Comparison of ENCODE assay signal across 8 cellular contexts in genomic region chr7:2519119-2519930, GRCh38. TPM values are rescaled to one million over a fixed set of nuclear protein-coding genes. Genes with fewer than 3 reads are reported as not detected.
DNase-seq lines count a peak whose midpoint lies in the region; ATAC-seq, FAIRE-seq and TF ChIP-seq lines count a peak whose summit lies in the region.

A gene with protein sequence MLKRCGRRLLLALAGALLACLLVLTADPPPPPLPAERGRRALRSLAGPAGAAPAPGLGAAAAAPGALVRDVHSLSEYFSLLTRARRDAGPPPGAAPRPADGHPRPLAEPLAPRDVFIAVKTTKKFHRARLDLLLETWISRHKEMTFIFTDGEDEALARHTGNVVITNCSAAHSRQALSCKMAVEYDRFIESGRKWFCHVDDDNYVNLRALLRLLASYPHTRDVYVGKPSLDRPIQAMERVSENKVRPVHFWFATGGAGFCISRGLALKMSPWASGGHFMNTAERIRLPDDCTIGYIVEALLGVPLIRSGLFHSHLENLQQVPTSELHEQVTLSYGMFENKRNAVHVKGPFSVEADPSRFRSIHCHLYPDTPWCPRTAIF (plus strand): TSS chr7:2519774. CDS start chr7:2519862, 88 bp downstream.

- H4K20me1 ChIP-seq in keratinocyte (ENCODE audit: control insufficient read depth, extremely low read depth, insufficient read depth, low read length): peaks cover 3% of the 10 kb centered on the region

- no peaks in the 10 kb centered on the region for H3K36me3 ChIP-seq in keratinocyte (ENCODE audit: control insufficient read depth in 2 of 2, extremely low read depth in 1 of 2, insufficient read depth in 2 of 2, low read length in 2 of 2)

- H3K79me2 ChIP-seq in keratinocyte (ENCODE audit: control insufficient read depth, insufficient read depth, low read length): peaks cover 20% of the 10 kb centered on the region

- TF ChIP-seq CTCF in AG04450 (IDR thresholded peaks at IDR 0.05; ENCODE audit: low read depth, low read length): no peak
- no peak for TF ChIP-seq CTCF in keratinocyte (optimal IDR thresholded peaks at IDR 0.05 in 1 of 3, IDR thresholded peaks at IDR 0.05 in 1 of 3, conservative IDR thresholded peaks at IDR 0.05 in 1 of 3; ENCODE audit: extremely low read depth in 1 of 3, insufficient read depth in 2 of 3, low read length in 3 of 3)

- H3K4me3 ChIP-seq in AG04450 (ENCODE audit: low read depth, low read length) (peak within 1 kb of the TSS; percentile 58), keratinocyte (ENCODE audit: control insufficient read depth in 2 of 3, extremely low read depth in 1 of 3, insufficient read depth in 2 of 3, low read depth in 1 of 3, low read length in 3 of 3) (peak within 1 kb of the TSS; percentile 56 to 74 (median 63))

- peak within 1 kb of the TSS; percentile 79 for H3K9ac ChIP-seq in keratinocyte (ENCODE audit: control insufficient read depth, extremely low read depth, insufficient read depth, low read length)

- CTCF ChIA-PET in AG04450 (lab: Charles Lee): no interaction called here

- DNase-seq in AG04450 (ENCODE audit: low read depth, low spot score) (peak; percentile 57), NCI-H2227 treated with DMSO at 0.1 percent for 48 hours (lab: John Stamatoyannopoulos, UW) (peak; percentile 73), keratinocyte (ENCODE audit: low read depth, low spot score) (no peak)
- DNase-seq in activated CD4-positive, CD25-positive, alpha-beta regulatory T cell (lab: John Stamatoyannopoulos, UW): peak; percentile 66 to 81 (median 69)
- DNase-seq in central memory CD4-positive, alpha-beta T cell: peak; percentile 81
- peak; percentile 64 to 80 (median 68) for DNase-seq in stimulated activated CD4-positive, alpha-beta T cell treated with anti-CD3 and anti-CD28 coated beads, Interleukin-12 subunit alpha, Interleukin-12 subunit beta, amount 100 ng/mL, for 48 hours (ENCODE audit: low read depth in 2 of 3, low spot score in 1 of 3)

- peak within 1 kb of the TSS; percentile 65 for H2AFZ ChIP-seq in keratinocyte (ENCODE audit: control insufficient read depth, low read length)

- no peak for FAIRE-seq in keratinocyte (lab: Jason Lieb, UNC)

- POLR2A ChIA-PET in AG04450 (lab: Yijun Ruan, JAX): interaction anchor here (0.9 kb wide), 1 partner anchor 21 kb away, joined by 4 read pairs; no protein-coding TSS in a partner anchor

- H3K27me3 ChIP-seq in AG04450 (ENCODE audit: control insufficient read depth, insufficient read depth, low read length) (no peaks in the 10 kb centered on the region), keratinocyte (ENCODE audit: control insufficient read depth, extremely low read depth, insufficient read depth, low read length) (peaks cover 3% of the 10 kb centered on the region)

- ATAC-seq in GM18873 (IDR thresholded peaks at IDR 0.05; ENCODE audit: low FRiP score, unreplicated experiment) (peak; percentile 61), HG03103 (IDR thresholded peaks at IDR 0.05; ENCODE audit: low read depth, unreplicated experiment) (peak; percentile 70)

- peaks cover 51% of the 10 kb centered on the region for H3K4me1 ChIP-seq in keratinocyte (ENCODE audit: control insufficient read depth, extremely low read depth, insufficient read depth, low read length)

- no peak within 1 kb of the TSS for H3K27ac ChIP-seq in AG04450 (ENCODE audit: low read depth, low read length)
- H3K27ac ChIP-seq in keratinocyte (ENCODE audit: control insufficient read depth, insufficient read depth, low read length): peak within 1 kb of the TSS; percentile 2

- H3K9me1 ChIP-seq in keratinocyte (ENCODE audit: control insufficient read depth, extremely low read depth, insufficient read depth, low read length): peaks cover 3% of the 10 kb centered on the region

- dilution Hi-C loops in keratinocyte (cut with MboI; ENCODE audit: extremely low pct_ligation_motif_present, low sequenced_read_pairs): no loop called here

- peaks cover 7% of the 10 kb centered on the region; the same call in 1 of the 2 replicates for H3K9me3 ChIP-seq in AG04450 (ENCODE audit: control insufficient read depth, insufficient read depth, low read length)
- no peaks in the 10 kb centered on the region for H3K9me3 ChIP-seq in keratinocyte (ENCODE audit: control insufficient read depth, low read depth, low read length)

- peak within 1 kb of the TSS; percentile 96 for H3K4me2 ChIP-seq in keratinocyte (ENCODE audit: control insufficient read depth, extremely low read depth, insufficient read depth, low read depth, low read length)

RNA-seq across cellular contexts. Expression of the gene that starts here (rescaled TPM):
- polyA plus RNA-seq in AG04450 (2011; rRNA removed): 1.6 and 2.4 TPM in 2 replicates
- polyA minus RNA-seq in AG04450 (2011; rRNA and poly(A)+ RNA removed): 1.8 and 2.8 TPM in 2 replicates
- 17.7 to 21.1 TPM (median 20.8 TPM) in 3 replicates for polyA plus RNA-seq in keratinocyte
- polyA plus RNA-seq in keratinocyte (2011; ENCODE audit: low read depth): 2.1 TPM
- 7.5 and 18.4 TPM in 2 replicates for polyA plus RNA-seq in keratinocyte (2011; cell fraction: cytosol; rRNA removed)
- 24.0 and 32.4 TPM in 2 replicates for polyA plus RNA-seq in keratinocyte (2011; cell fraction: nucleus; rRNA removed)
- 9.3 and 26.0 TPM in 2 replicates for polyA plus RNA-seq in keratinocyte (2012; ENCODE audit: low replicate concordance)
- polyA minus RNA-seq in keratinocyte: 13.9 to 24.5 TPM (median 14.2 TPM) in 3 replicates
- polyA minus RNA-seq in keratinocyte (2011; cell fraction: cytosol; rRNA and poly(A)+ RNA removed): 40.9 TPM
- polyA minus RNA-seq in keratinocyte (2011; cell fraction: nucleus; rRNA and poly(A)+ RNA removed): 27.8 and 29.3 TPM in 2 replicates
